ENCODE assay signal across 16 cellular contexts in the genomic region with DNA sequence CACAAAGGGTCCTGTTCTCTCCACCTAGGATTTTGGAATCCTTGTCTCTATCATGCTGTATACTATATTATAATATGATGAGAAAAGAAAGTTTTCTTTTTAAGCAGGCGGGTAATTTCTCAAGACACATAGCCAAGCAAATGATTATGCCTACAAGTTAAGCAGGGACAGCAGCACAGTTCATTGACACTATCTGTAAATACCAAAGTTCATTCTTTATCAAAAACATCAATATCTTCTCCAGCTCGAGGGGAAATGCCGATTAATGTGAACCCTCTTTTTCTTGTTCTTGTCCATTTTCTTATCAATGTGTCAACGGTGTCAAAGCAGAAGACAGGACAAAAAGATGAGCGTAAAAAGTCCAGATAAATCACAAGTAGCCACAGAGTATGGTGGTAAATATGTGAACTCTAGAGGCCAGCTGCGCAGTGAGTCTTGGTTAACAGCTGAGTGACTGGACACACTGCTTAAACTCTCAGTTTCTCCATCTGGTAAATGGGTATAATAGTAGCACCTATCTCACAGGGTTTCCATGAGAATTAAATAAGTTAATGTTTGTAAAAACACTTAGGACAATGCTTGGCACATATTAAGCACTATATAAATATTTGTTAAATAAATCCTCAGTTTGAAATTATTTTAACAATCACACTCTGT. TPM values are rescaled to one million over a fixed set of nuclear protein-coding genes. Genes with fewer than 3 reads are reported as not detected.
DNase-seq lines count a peak whose midpoint lies in the region; ATAC-seq and TF ChIP-seq lines count a peak whose summit lies in the region.
"Had no signal": no experiment of that assay in that cellular context is flagged by ENCODE, and none has a peak within 500 bp of the region (broad histone marks: within the 10 kb centered on the region; RNA-seq: fewer than 3 reads in every experiment).

No MANE protein-coding gene starts in this region.

- no peaks in the 10 kb centered on the region for H3K36me3 ChIP-seq in osteoblast (ENCODE audit: insufficient read depth, low read length)

- H3K4me3 ChIP-seq in osteoblast (ENCODE audit: insufficient read depth, low read length): no peak overlapping the region

- peaks cover 0 to 4% of the 10 kb centered on the region in 2 donors for H3K9me3 Mint-ChIP-seq in activated naive CD4-positive, alpha-beta T cell treated with anti-CD3 and anti-CD28 coated beads, Interleukin-2, amount 50 U/mL, for 72 hours
- no peaks in the 10 kb centered on the region for H3K9me3 Mint-ChIP-seq in activated CD8-positive, alpha-beta T cell treated with anti-CD3 and anti-CD28 coated beads, Interleukin-2, amount 10 ng/mL, durations not matched to agents 7 days and 5 days (ENCODE audit: insufficient read depth)
- H3K9me3 Mint-ChIP-seq in natural killer cell treated with Interleukin-12 subunit alpha and Interleukin-12 subunit beta and Interleukin-15 and Interleukin-18, amount 100 ng/mL, for 72 hours: no peaks in the 10 kb centered on the region
- H3K9me3 Mint-ChIP-seq: WTC11 had no signal

- no peak for TF ChIP-seq CTCF in osteoblast (IDR thresholded peaks at IDR 0.05; ENCODE audit: extremely low read depth, low read depth, low read length)

- no peak overlapping the region for H2AFZ ChIP-seq in osteoblast (ENCODE audit: low read length)
- H2AFZ ChIP-seq: parathyroid adenoma had no signal

- H3K4me2 ChIP-seq in osteoblast (ENCODE audit: insufficient read depth, low read length): no peak overlapping the region

- peaks cover 8 to 17% of the 10 kb centered on the region in 2 donors for H3K36me3 Mint-ChIP-seq in activated naive CD4-positive, alpha-beta T cell treated with anti-CD3 and anti-CD28 coated beads, Interleukin-2, amount 50 U/mL, for 72 hours
- peaks cover 4% of the 10 kb centered on the region for H3K36me3 Mint-ChIP-seq in activated CD8-positive, alpha-beta T cell treated with anti-CD3 and anti-CD28 coated beads, Interleukin-2, amount 10 ng/mL, durations not matched to agents 7 days and 5 days (ENCODE audit: low read depth)
- no peaks in the 10 kb centered on the region for H3K36me3 Mint-ChIP-seq in natural killer cell treated with Interleukin-12 subunit alpha and Interleukin-12 subunit beta and Interleukin-15 and Interleukin-18, amount 100 ng/mL, for 72 hours

- H3K27me3 Mint-ChIP-seq in activated CD8-positive, alpha-beta T cell treated with anti-CD3 and anti-CD28 coated beads, Interleukin-2, amount 10 ng/mL, durations not matched to agents 7 days and 5 days (ENCODE audit: low read depth): no peaks in the 10 kb centered on the region
- H3K27me3 Mint-ChIP-seq in natural killer cell treated with Interleukin-12 subunit alpha and Interleukin-12 subunit beta and Interleukin-15 and Interleukin-18, amount 100 ng/mL, for 72 hours: peaks cover 14 to 22% of the 10 kb centered on the region in 2 donors

- H3K27me3 ChIP-seq in osteoblast (ENCODE audit: insufficient read depth, low read length): peaks cover 13% of the 10 kb centered on the region

- no peak overlapping the region for H3K27ac ChIP-seq in osteoblast (ENCODE audit: low read depth, low read length)
- H3K27ac ChIP-seq: parathyroid adenoma had no signal

- peak overlapping the region; percentile 74 for H3K4me3 Mint-ChIP-seq in activated CD8-positive, alpha-beta T cell treated with anti-CD3 and anti-CD28 coated beads, Interleukin-2, amount 10 ng/mL, durations not matched to agents 7 days and 5 days
- H3K4me3 Mint-ChIP-seq in natural killer cell treated with Interleukin-12 subunit alpha and Interleukin-12 subunit beta and Interleukin-15 and Interleukin-18, amount 100 ng/mL, for 72 hours: peak overlapping the region; percentile 57
- H3K4me3 Mint-ChIP-seq: WTC11 had no signal

- no peak for DNase-seq in activated naive CD4-positive, alpha-beta T cell treated with anti-CD3 and anti-CD28 coated beads, Interleukin-2, amount 50 U/mL, for 72 hours (ENCODE audit: low spot score in 2 of 2)
- no peak for DNase-seq in activated naive CD4-positive, alpha-beta T cell (lab: John Stamatoyannopoulos, UW)
- DNase-seq in activated CD8-positive, alpha-beta T cell treated with anti-CD3 and anti-CD28 coated beads, Interleukin-2, amount 10 ng/mL, durations not matched to agents 7 days and 5 days: no peak
- DNase-seq in natural killer cell treated with Interleukin-12 subunit alpha and Interleukin-12 subunit beta and Interleukin-15 and Interleukin-18, amount 100 ng/mL, for 72 hours (ENCODE audit: low spot score): no peak
- no peak for DNase-seq in osteoblast (ENCODE audit: insufficient read length, low spot score, missing footprints)
- DNase-seq in iPS-NIHi11 (ENCODE audit: low spot score): no peak
- DNase-seq: H7, left ventricle myocardium superior, NCI-H2081 treated with DMSO at 0.1 percent for 48 hours, NCI-H510A treated with DMSO at 0.1 percent for 48 hours had no signal

- peaks cover 60% of the 10 kb centered on the region for H3K4me1 Mint-ChIP-seq in activated CD8-positive, alpha-beta T cell treated with anti-CD3 and anti-CD28 coated beads, Interleukin-2, amount 10 ng/mL, durations not matched to agents 7 days and 5 days (ENCODE audit: low read depth)
- H3K4me1 Mint-ChIP-seq in natural killer cell treated with Interleukin-12 subunit alpha and Interleukin-12 subunit beta and Interleukin-15 and Interleukin-18, amount 100 ng/mL, for 72 hours (ENCODE audit: low read depth in 2 of 2): peaks cover 28 to 31% of the 10 kb centered on the region in 2 donors

- CTCF ChIA-PET in activated CD8-positive, alpha-beta T cell treated with anti-CD3 and anti-CD28 coated beads, Interleukin-2, amount 10 ng/mL, durations not matched to agents 7 days and 5 days (lab: Charles Lee): interaction anchor here (0.6 to 2.3 kb wide), 6 partner anchors 8 to 718 kb away, joined by 3 to 8 read pairs (median 3); partner anchors contain the start of gene PRKACB

- no peaks in the 10 kb centered on the region for H3K79me2 ChIP-seq in osteoblast (ENCODE audit: insufficient read depth, low read length)
- H3K79me2 ChIP-seq: parathyroid adenoma had no signal

- no peaks in the 10 kb centered on the region for H3K9me3 ChIP-seq in osteoblast (ENCODE audit: low read depth, low read length)

- ATAC-seq in activated naive CD4-positive, alpha-beta T cell treated with anti-CD3 and anti-CD28 coated beads, Interleukin-2, amount 50 U/mL, for 72 hours: no peak
- ATAC-seq in HG02840 (IDR thresholded peaks at IDR 0.05; ENCODE audit: low FRiP score, unreplicated experiment): peak; percentile 19
- ATAC-seq in activated CD8-positive, alpha-beta T cell treated with anti-CD3 and anti-CD28 coated beads, Interleukin-2, amount 10 ng/mL, durations not matched to agents 7 days and 5 days: no peak
- ATAC-seq in natural killer cell treated with Interleukin-12 subunit alpha and Interleukin-12 subunit beta and Interleukin-15 and Interleukin-18, amount 100 ng/mL, for 72 hours: no peak
- no peak for ATAC-seq in HG03571 (IDR thresholded peaks at IDR 0.05; ENCODE audit: unreplicated experiment)
- ATAC-seq: left ventricle myocardium superior, Right ventricle myocardium inferior, WTC11 had no signal

- no peaks in the 10 kb centered on the region for H4K20me1 ChIP-seq in osteoblast (ENCODE audit: insufficient read depth, low read length)

- no peaks in the 10 kb centered on the region for H3K4me1 ChIP-seq in osteoblast (ENCODE audit: insufficient read depth, low read length)
- H3K4me1 ChIP-seq: parathyroid adenoma had no signal

- H3K27ac Mint-ChIP-seq in activated naive CD4-positive, alpha-beta T cell treated with anti-CD3 and anti-CD28 coated beads, Interleukin-2, amount 50 U/mL, for 72 hours: peak overlapping the region; percentile 1 to 83
- H3K27ac Mint-ChIP-seq in activated CD8-positive, alpha-beta T cell treated with anti-CD3 and anti-CD28 coated beads, Interleukin-2, amount 10 ng/mL, durations not matched to agents 7 days and 5 days: peak overlapping the region; percentile 92
- peak overlapping the region; percentile 32 to 52 for H3K27ac Mint-ChIP-seq in natural killer cell treated with Interleukin-12 subunit alpha and Interleukin-12 subunit beta and Interleukin-15 and Interleukin-18, amount 100 ng/mL, for 72 hours
- H3K27ac Mint-ChIP-seq: WTC11 had no signal

- POLR2A ChIA-PET in activated CD8-positive, alpha-beta T cell treated with anti-CD3 and anti-CD28 coated beads, Interleukin-2, amount 10 ng/mL, durations not matched to agents 7 days and 5 days (lab: Charles Lee): no interaction called here

RNA-seq across cellular contexts. Expression of gene LPAR3, which starts 30.9 kb away (rescaled TPM):
- total RNA-seq in activated naive CD4-positive, alpha-beta T cell treated with anti-CD3 and anti-CD28 coated beads, Interleukin-2, amount 50 U/mL, for 72 hours: under 1 TPM in 1 of 2 donors, not detected in 1; 0.35 TPM
- total RNA-seq in activated CD8-positive, alpha-beta T cell treated with anti-CD3 and anti-CD28 coated beads, Interleukin-2, amount 10 ng/mL, durations not matched to agents 7 days and 5 days: under 1 TPM; 0.74 to 0.94 TPM
- 1 to 10 TPM in 1 of 2 donors, under 1 TPM in 1; 0.90 to 1.4 TPM for total RNA-seq in natural killer cell treated with Interleukin-12 subunit alpha and Interleukin-12 subunit beta and Interleukin-15 and Interleukin-18, amount 100 ng/mL, for 72 hours
- total RNA-seq in osteoblast: 0.29 TPM in 1 of 2 replicates, not detected in the other
- total RNA-seq: myocyte had no signal

Comparison
In these comparisons a context has a peak if more than half of its experiments do, and no peak if none do; other contexts are left out.
1. H3K27ac Mint-ChIP-seq: peak in every context shown above with its lines; median percentile 92 in activated CD8-positive, alpha-beta T cell treated with anti-CD3 and anti-CD28 coated beads, Interleukin-2, amount 10 ng/mL, durations not matched to agents 7 days and 5 days; 42 in activated naive CD4-positive, alpha-beta T cell treated with anti-CD3 and anti-CD28 coated beads, Interleukin-2, amount 50 U/mL, for 72 hours; 42 in natural killer cell treated with Interleukin-12 subunit alpha and Interleukin-12 subunit beta and Interleukin-15 and Interleukin-18, amount 100 ng/mL, for 72 hours.